ENCODE assay signal across 19 cellular contexts in genomic region chrY:18044990-18045389, GRCh38. TPM values are rescaled to one million over a fixed set of nuclear protein-coding genes. Genes with fewer than 3 reads are reported as not detected.
"Had no signal": no experiment of that assay in that cellular context is flagged by ENCODE, and none has a peak within 500 bp of the region (broad histone marks: within the 10 kb centered on the region; RNA-seq: fewer than 3 reads in every experiment).

No MANE protein-coding gene starts in this region.

RNA-seq across cellular contexts. Expression of gene CDY2A, which starts 19.4 kb away (rescaled TPM):
- total RNA-seq: activated naive CD4-positive, alpha-beta T cell treated with anti-CD3 and anti-CD28 coated beads for 36 hours; activated naive CD4-positive, alpha-beta T cell treated with anti-CD3 and anti-CD28 coated beads, Interleukin-2, amount 50 U/mL, for 72 hours; activated naive CD8-positive, alpha-beta T cell treated with anti-CD3 and anti-CD28 coated beads for 36 hours; activated naive CD8-positive, alpha-beta T cell treated with anti-CD3 and anti-CD28 coated beads, Interleukin-2, amount 10 ng/mL, durations not matched to agents 7 days and 5 days; activated T-cell treated with anti-CD3 and anti-CD28 coated beads, Interleukin-2, amount 50 U/mL, for 4 hours; activated T-cell treated with anti-CD3 and anti-CD28 coated beads, Interleukin-2, amount 50 U/mL, for 72 hours; activated T-helper 1 cell treated with anti-CD3 and anti-CD28 coated beads, Interleukin-12 subunit alpha, Interleukin-12 subunit beta, Interleukin-2, Interleukin-4 antibody, amounts not matched to agents 30 ng/mL and 10 ng/mL and 1 ng/mL, durations not matched to agents 14 hours and 24 hours and 36 hours; activated T-helper 17 cell treated with anti-CD3 and anti-CD28 coated beads, Interleukin-2, amount 50 U/mL, for 72 hours; activated T-helper 2 cell treated with anti-CD3 and anti-CD28 coated beads, Interferon-gamma antibody, Interleukin-2, Interleukin-4, amounts not matched to agents 10 μg/mL and 5 μg/mL and 100 μg/mL, durations not matched to agents 14 hours and 24 hours and 36 hours; adrenal gland; aorta; ascending aorta; astrocyte; breast epithelium; bronchial epithelial cell; cardiac muscle cell; cardiac septum; cerebellum; chondrocyte had no signal
